8 cellular contexts compared by ENCODE assay signal in the genomic region with DNA sequence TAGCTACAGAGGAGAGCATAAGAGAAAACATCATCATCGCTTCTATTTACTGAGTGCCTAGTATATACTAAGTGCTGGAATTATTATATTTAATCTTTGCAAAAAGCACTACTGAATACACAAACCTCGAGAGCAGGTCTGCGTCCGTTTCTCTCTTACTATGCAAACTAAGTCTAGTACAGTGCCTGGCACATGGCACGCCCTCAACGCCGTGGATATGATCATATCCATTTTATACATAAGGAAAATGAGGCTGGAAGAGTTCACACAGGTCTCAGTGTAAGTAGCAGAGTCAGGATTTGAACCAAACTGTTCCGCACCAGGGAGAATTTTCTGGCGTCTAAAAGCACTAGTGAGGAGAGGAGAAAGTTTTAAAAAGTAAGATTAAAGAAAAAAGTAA. TPM values are rescaled to one million over a fixed set of nuclear protein-coding genes. Genes with fewer than 3 reads are reported as not detected.
DNase-seq lines count a peak whose midpoint lies in the region; ATAC-seq and TF ChIP-seq lines count a peak whose summit lies in the region.

No MANE protein-coding gene starts in this region.

- H3K4me1 Mint-ChIP-seq in endothelial cell (ENCODE audit: unreplicated experiment) (peaks cover 32% of the 10 kb centered on the region), progenitor cell of endocrine pancreas (ENCODE audit: low read depth) (peaks cover 27% of the 10 kb centered on the region)

- H3K4me3 Mint-ChIP-seq in endothelial cell (ENCODE audit: unreplicated experiment) (peak overlapping the region; percentile 89), progenitor cell of endocrine pancreas (ENCODE audit: low read depth) (peak overlapping the region; percentile 79)

- no peaks in the 10 kb centered on the region for H4K20me1 ChIP-seq in PC-3 (ENCODE audit: low read length)

- peaks cover 12% of the 10 kb centered on the region for H3K36me3 Mint-ChIP-seq in endothelial cell (ENCODE audit: low read depth, unreplicated experiment)
- H3K36me3 Mint-ChIP-seq in progenitor cell of endocrine pancreas (ENCODE audit: insufficient read depth), result peaks cover 8% of the 10 kb centered on the region

- H3K79me2 ChIP-seq in PC-3 (ENCODE audit: low read length), result no peaks in the 10 kb centered on the region

- CTCF ChIA-PET in PC-3 (lab: Charles Lee), result interaction anchor here (0.7 to 1.3 kb wide), 4 partner anchors 84 to 341 kb away, joined by 3 to 7 read pairs (median 6); no protein-coding TSS in a partner anchor

- peak overlapping the region; percentile 84 for H2AFZ ChIP-seq in PC-3 (ENCODE audit: low read length)

- DNase-seq in PC-3, result no peak
- DNase-seq in endothelial cell (ENCODE audit: low spot score), result no peak
- DNase-seq in progenitor cell of endocrine pancreas (ENCODE audit: low spot score, unreplicated experiment), result no peak
- DNase-seq in MV-4-11 (lab: John Stamatoyannopoulos, UW), result no peak
- DNase-seq in SW 1271 (lab: John Stamatoyannopoulos, UW), result no peak

- no peaks in the 10 kb centered on the region for H3K9me3 Mint-ChIP-seq in endothelial cell (ENCODE audit: unreplicated experiment)
- no peaks in the 10 kb centered on the region for H3K9me3 Mint-ChIP-seq in progenitor cell of endocrine pancreas (ENCODE audit: low read depth)

- no peaks in the 10 kb centered on the region for H3K27me3 ChIP-seq in PC-3 (ENCODE audit: low read length)

- POLR2A ChIA-PET in PC-3 (lab: Charles Lee; ENCODE audit: unreplicated experiment), result no interaction called here

- H3K36me3 ChIP-seq in ES-I3 (ENCODE audit: insufficient read depth, low read length) (no peaks in the 10 kb centered on the region), PC-3 (ENCODE audit: low read depth, low read length) (no peaks in the 10 kb centered on the region)

- H3K4me1 ChIP-seq in ES-I3 (ENCODE audit: insufficient read depth, low read length) (peaks cover 17% of the 10 kb centered on the region), PC-3 (ENCODE audit: insufficient read depth, low read length) (0 out of 2 replicates have a peak, but pooled peaks cover 4% of the 10 kb centered on the region)

- H3K27ac ChIP-seq in PC-3 (ENCODE audit: low read length), result no peak overlapping the region

- H3K9me3 ChIP-seq in ES-I3 (ENCODE audit: control insufficient read depth, insufficient read depth, low read length), result no peaks in the 10 kb centered on the region
- H3K9me3 ChIP-seq in PC-3 (ENCODE audit: low read length), result no peaks in the 10 kb centered on the region

- peak overlapping the region; percentile 88 for H3K4me2 ChIP-seq in PC-3 (ENCODE audit: low read length)

- H3K9me2 ChIP-seq in PC-3 (replicated peaks; ENCODE audit: low read length), result no peaks in the 10 kb centered on the region

- H3K27ac Mint-ChIP-seq in endothelial cell (ENCODE audit: unreplicated experiment) (peak overlapping the region; percentile 39), progenitor cell of endocrine pancreas (no peak overlapping the region)

- ATAC-seq in PC-3, result no peak
- no peak for ATAC-seq in GM21529 (IDR thresholded peaks at IDR 0.05; ENCODE audit: unreplicated experiment)
- no peak for ATAC-seq in HG02623 (IDR thresholded peaks at IDR 0.05; ENCODE audit: unreplicated experiment)

- H3K4me3 ChIP-seq in PC-3 (ENCODE audit: low read length), result peak overlapping the region; percentile 69

- H3K27me3 Mint-ChIP-seq in endothelial cell (ENCODE audit: unreplicated experiment) (peaks cover 15% of the 10 kb centered on the region), progenitor cell of endocrine pancreas (no peaks in the 10 kb centered on the region)

- intact Hi-C loops in PC-3 (cut with micrococcal nuclease), result loop anchor here (1.0 to 5.0 kb wide), 4 partner anchors 14 to 340 kb away; no protein-coding TSS in a partner anchor

- no peaks in the 10 kb centered on the region for H3F3A ChIP-seq in PC-3 (ENCODE audit: low read length, unreplicated experiment)

- no TSS peak for BruUV-seq in PC-3 (replicated peaks; lab: Mats Ljungman, UMichigan)

- TF ChIP-seq CTCF in PC-3 (conservative IDR thresholded peaks at IDR 0.05; ENCODE audit: low read depth, low read length) (no peak), endothelial cell (IDR thresholded peaks at IDR 0.05; ENCODE audit: unreplicated experiment) (no peak), progenitor cell of endocrine pancreas (IDR thresholded peaks at IDR 0.05; ENCODE audit: unreplicated experiment) (no peak)

- H3K9ac ChIP-seq in ES-I3 (ENCODE audit: low read depth, low read length) (peak overlapping the region; percentile 31; the same call in 1 of the 2 replicates), PC-3 (ENCODE audit: low read length) (no peak overlapping the region)

RNA-seq across cellular contexts. Expression of gene MXI1, which starts 17.6 kb away (rescaled TPM):
- total RNA-seq in PC-3 (2014; rRNA removed), result 15.6 and 18.0 TPM in 2 replicates
- total RNA-seq in endothelial cell (ENCODE audit: unreplicated experiment), result 10.3 TPM
- total RNA-seq in progenitor cell of endocrine pancreas, result 27.6 and 30.6 TPM in 2 replicates
